Comparison of ENCODE assay signal across 8 cellular contexts in genomic region chr17:82037113-82037888, GRCh38.
DNase-seq lines count a peak whose midpoint lies in the region; ATAC-seq lines count a peak whose summit lies in the region.

DCXR (minus strand) TSS chr17:82037697; CDS start chr17:82037682, 15 bp downstream.

- ATAC-seq in GM19035 (IDR thresholded peaks at IDR 0.05; ENCODE audit: unreplicated experiment) (peak; percentile 87), HG03354 (IDR thresholded peaks at IDR 0.05; ENCODE audit: poor library complexity, severe bottlenecking, unreplicated experiment) (peak; percentile 91)
- peak; percentile 95 to 96 for ATAC-seq in activated CD4-positive, CD25-positive, alpha-beta regulatory T cell treated with anti-CD3 and anti-CD28 coated beads, Interleukin-2, amount 50 U/mL, for 24 hours

- DNase-seq in AG20443 (ENCODE audit: low spot score) (peak; percentile 97), NCI-H446 treated with DMSO at 0.1 percent for 48 hours (lab: John Stamatoyannopoulos, UW) (peak; percentile 95), cerebellar cortex (ENCODE audit: low spot score) (peak; percentile 98), islet precursor cell (peak; percentile 100)
- DNase-seq in stimulated activated CD4-positive, alpha-beta T cell treated with anti-CD3 and anti-CD28 coated beads, Interleukin-12 subunit alpha, Interleukin-12 subunit beta, amount 100 ng/mL, for 48 hours (ENCODE audit: low read depth in 2 of 3, low spot score in 1 of 3), result peak; percentile 91 to 97 (median 91)

Comparison
In these comparisons a context has a peak if more than half of its experiments do, and no peak if none do; other contexts are left out.
1. Peak in every context shown above with its lines: DNase-seq and ATAC-seq.